Comparison of ENCODE assay signal across 8 cellular contexts in genomic region chr14:99603471-99603933, GRCh38. TPM values are rescaled to one million over a fixed set of nuclear protein-coding genes. Genes with fewer than 3 reads are reported as not detected.
A peak's percentile ranks its signal among the peaks of the same experiment; 100 is the strongest.
DNase-seq lines count a peak whose midpoint lies in the region; ATAC-seq and TF ChIP-seq lines count a peak whose summit lies in the region.

No MANE protein-coding gene starts in this region.

- peak overlapping the region in 6 of 7 donors; percentile 39 to 73 (median 63) for H3K4me3 Mint-ChIP-seq in CD8-positive, alpha-beta memory T cell

- peak overlapping the region; percentile 82 for H3K4me2 ChIP-seq in SK-N-SH

- peaks cover 31% of the 10 kb centered on the region for H3K4me1 ChIP-seq in CD8-positive, alpha-beta memory T cell (ENCODE audit: insufficient read depth, low read length)
- peaks cover 22 to 61% of the 10 kb centered on the region in 2 experiments for H3K4me1 ChIP-seq in SK-N-SH (ENCODE audit: control insufficient read depth in 1 of 2, insufficient read depth in 2 of 2, low read depth in 1 of 2, low read length in 1 of 2)
- H3K4me1 ChIP-seq in liver (ENCODE audit: control insufficient read depth in 4 of 4, insufficient read depth in 4 of 4, low read length in 3 of 4) = peaks cover 25 to 50% (median 33%) of the 10 kb centered on the region in 4 donors

- no peaks in the 10 kb centered on the region for H3K9me2 ChIP-seq in SK-N-SH

- H3K9me3 ChIP-seq in CD8-positive, alpha-beta memory T cell (ENCODE audit: low read length) = no peaks in the 10 kb centered on the region
- no peaks in the 10 kb centered on the region for H3K9me3 ChIP-seq in SK-N-SH
- no peaks in the 10 kb centered on the region for H3K9me3 ChIP-seq in liver (ENCODE audit: control insufficient read depth in 4 of 4, low read length in 3 of 4)

- POLR2A ChIA-PET in CD8-positive, alpha-beta memory T cell (lab: Charles Lee) = interaction anchor here (2.3 to 3.1 kb wide), 3 partner anchors 9 to 123 kb away, joined by 14 to 25 read pairs (median 18); partner anchors contain the start of genes CCNK, CYP46A1 and SETD3
- POLR2A ChIA-PET in SK-N-SH (lab: Yijun Ruan, JAX) = interaction anchor here (1.3 to 3.5 kb wide), 5 partner anchors 12 to 63 kb away, joined by 4 to 19 read pairs (median 7); no protein-coding TSS in a partner anchor

- H3K27me3 Mint-ChIP-seq in CD8-positive, alpha-beta memory T cell = no peaks in the 10 kb centered on the region

- H3K79me2 ChIP-seq in SK-N-SH (ENCODE audit: insufficient read depth) = peaks cover 52% of the 10 kb centered on the region

- ATAC-seq in HG02840 (IDR thresholded peaks at IDR 0.05; ENCODE audit: low FRiP score, unreplicated experiment) = peak; percentile 5

- peaks cover 42% of the 10 kb centered on the region for H4K20me1 ChIP-seq in SK-N-SH (ENCODE audit: insufficient read depth)

- no peak for TF ChIP-seq EP300 in SK-N-SH (IDR thresholded peaks at IDR 0.05; ENCODE audit: borderline replicate concordance in 1 of 2, low read depth in 1 of 2, low read length in 1 of 2)

- H3K4me1 Mint-ChIP-seq in CD8-positive, alpha-beta memory T cell = peaks cover 29 to 38% (median 30%) of the 10 kb centered on the region in 3 donors

- H3K4me3 ChIP-seq in CD8-positive, alpha-beta memory T cell (ENCODE audit: low read length) = no peak overlapping the region
- H3K4me3 ChIP-seq in SK-N-SH (ENCODE audit: low read depth in 2 of 2, low read length in 1 of 2) (peak overlapping the region; percentile 57 to 66), astrocyte of the spinal cord (ENCODE audit: low read depth, low read length) (peak overlapping the region; percentile 35), liver (ENCODE audit: low read depth in 1 of 3, low read length in 3 of 3) (peak overlapping the region; percentile 61 to 87 (median 74))

- TF ChIP-seq RAD21 in SK-N-SH (IDR thresholded peaks at IDR 0.05; ENCODE audit: low read length) (no peak), liver (IDR thresholded peaks at IDR 0.05) (no peak)

- CTCF ChIA-PET in CD8-positive, alpha-beta memory T cell (lab: Charles Lee) = interaction anchor here (0.7 to 1.0 kb wide), 4 partner anchors 8 to 123 kb away, joined by 3 to 5 read pairs (median 4); partner anchors contain the start of genes CCNK and SETD3
- CTCF ChIA-PET in SK-N-SH (lab: Yijun Ruan, JAX) = interaction anchor here (0.6 to 4.9 kb wide), 12 partner anchors 9 to 214 kb away, joined by 3 to 37 read pairs (median 6); no protein-coding TSS in a partner anchor

- in situ Hi-C loops in astrocyte of the spinal cord (cut with HindIII; ENCODE audit: low sequenced_read_pairs) = no loop called here

- peak overlapping the region; percentile 28; the same call in 1 of the 2 replicates for H3K9ac ChIP-seq in SK-N-SH
- H3K9ac ChIP-seq in liver (ENCODE audit: low read depth in 1 of 2, low read length in 2 of 2) = peak overlapping the region in 1 of 2 donors; percentile 24

- H3K36me3 ChIP-seq in CD8-positive, alpha-beta memory T cell (ENCODE audit: insufficient read depth, low read length) = no peaks in the 10 kb centered on the region
- H3K36me3 ChIP-seq in SK-N-SH (replicated peaks in 1 of 2; ENCODE audit: control insufficient read depth in 1 of 2, insufficient read depth in 2 of 2, low read length in 1 of 2) (no peaks in the 10 kb centered on the region), liver (ENCODE audit: control insufficient read depth in 4 of 4, insufficient read depth in 3 of 4, low read depth in 1 of 4, low read length in 3 of 4) (no peaks in the 10 kb centered on the region)

- peaks cover 0 to 2% (median 2%) of the 10 kb centered on the region in 3 donors for H3K36me3 Mint-ChIP-seq in CD8-positive, alpha-beta memory T cell

- peak; percentile 30 to 72 (median 53) for DNase-seq in CD8-positive, alpha-beta memory T cell
- no peak for DNase-seq in SK-N-SH
- peak; percentile 53 for DNase-seq in astrocyte of the spinal cord (ENCODE audit: low read depth, low spot score)
- peak; percentile 30 to 69 (median 55) for DNase-seq in stimulated activated naive CD4-positive, alpha-beta T cell (lab: John Stamatoyannopoulos, UW)
- no peak for DNase-seq in putamen (ENCODE audit: low spot score)
- DNase-seq in NCI-H2196 treated with DMSO at 0.1 percent for 48 hours (lab: John Stamatoyannopoulos, UW; ENCODE audit: unreplicated experiment) = no peak

- H3K9me3 Mint-ChIP-seq in CD8-positive, alpha-beta memory T cell = no peaks in the 10 kb centered on the region

- H3K27ac ChIP-seq in CD8-positive, alpha-beta memory T cell (ENCODE audit: low read depth, low read length) = no peak overlapping the region
- peak overlapping the region in 1 of 2 experiments; percentile 74; a peak in 2 of 4 replicates for H3K27ac ChIP-seq in SK-N-SH (ENCODE audit: low read depth in 2 of 2, low read length in 1 of 2)
- H3K27ac ChIP-seq in liver (ENCODE audit: low read depth in 1 of 2, low read length in 2 of 2) = peak overlapping the region; percentile 97 to 98

- no peaks in the 10 kb centered on the region for H3F3A ChIP-seq in SK-N-SH (replicated peaks; ENCODE audit: insufficient read depth)

- peak overlapping the region in 1 of 8 donors; percentile 50 for H3K27ac Mint-ChIP-seq in CD8-positive, alpha-beta memory T cell

- H2AFZ ChIP-seq in SK-N-SH (ENCODE audit: low read depth) = no peak overlapping the region

- TF ChIP-seq CTCF in SK-N-SH (IDR thresholded peaks at IDR 0.05) (no peak), astrocyte of the spinal cord (IDR thresholded peaks at IDR 0.05; ENCODE audit: low read depth, low read length) (no peak), liver (IDR thresholded peaks at IDR 0.05; ENCODE audit: low read depth, low read length, missing input control) (no peak)

- H3K27me3 ChIP-seq in CD8-positive, alpha-beta memory T cell (ENCODE audit: insufficient read depth, low read length, poor library complexity, severe bottlenecking) = no peaks in the 10 kb centered on the region
- no peaks in the 10 kb centered on the region for H3K27me3 ChIP-seq in SK-N-SH (ENCODE audit: insufficient read depth)
- no peaks in the 10 kb centered on the region for H3K27me3 ChIP-seq in liver (ENCODE audit: control insufficient read depth in 4 of 4, insufficient read depth in 4 of 4, low read length in 3 of 4)

- WGBS in SK-N-SH (ENCODE audit: low lambda C conversion rate) = 27% methylated on average over 3 of the region's 61 CpGs
- WGBS in liver = 9% methylated on average over 61 of the region's 61 CpGs

TF ChIP-seq in SK-N-SH, 30 proteins besides CTCF, POLR2A, EP300 and RAD21:
- TF ChIP-seq RXRA (IDR thresholded peaks at IDR 0.05; ENCODE audit: borderline replicate concordance, low read depth) (no peak), MAX (IDR thresholded peaks at IDR 0.05; ENCODE audit: low read depth) (peak; percentile 82)

TF ChIP-seq in liver, 16 proteins besides CTCF, POLR2A, EP300 and RAD21 (continues in another document):
- TF ChIP-seq MAX (IDR thresholded peaks at IDR 0.05) (no peak), ATF3 (IDR thresholded peaks at IDR 0.05) (no peak), FOXA1 (IDR thresholded peaks at IDR 0.05) (no peak), TAF1 (conservative IDR thresholded peaks at IDR 0.05) (no peak), SP1 (IDR thresholded peaks at IDR 0.05) (no peak), YY1 (IDR thresholded peaks at IDR 0.05) (no peak), RXRA (IDR thresholded peaks at IDR 0.05) (no peak), HNF4A (conservative IDR thresholded peaks at IDR 0.05) (no peak)
- TF ChIP-seq, protein P1, sequence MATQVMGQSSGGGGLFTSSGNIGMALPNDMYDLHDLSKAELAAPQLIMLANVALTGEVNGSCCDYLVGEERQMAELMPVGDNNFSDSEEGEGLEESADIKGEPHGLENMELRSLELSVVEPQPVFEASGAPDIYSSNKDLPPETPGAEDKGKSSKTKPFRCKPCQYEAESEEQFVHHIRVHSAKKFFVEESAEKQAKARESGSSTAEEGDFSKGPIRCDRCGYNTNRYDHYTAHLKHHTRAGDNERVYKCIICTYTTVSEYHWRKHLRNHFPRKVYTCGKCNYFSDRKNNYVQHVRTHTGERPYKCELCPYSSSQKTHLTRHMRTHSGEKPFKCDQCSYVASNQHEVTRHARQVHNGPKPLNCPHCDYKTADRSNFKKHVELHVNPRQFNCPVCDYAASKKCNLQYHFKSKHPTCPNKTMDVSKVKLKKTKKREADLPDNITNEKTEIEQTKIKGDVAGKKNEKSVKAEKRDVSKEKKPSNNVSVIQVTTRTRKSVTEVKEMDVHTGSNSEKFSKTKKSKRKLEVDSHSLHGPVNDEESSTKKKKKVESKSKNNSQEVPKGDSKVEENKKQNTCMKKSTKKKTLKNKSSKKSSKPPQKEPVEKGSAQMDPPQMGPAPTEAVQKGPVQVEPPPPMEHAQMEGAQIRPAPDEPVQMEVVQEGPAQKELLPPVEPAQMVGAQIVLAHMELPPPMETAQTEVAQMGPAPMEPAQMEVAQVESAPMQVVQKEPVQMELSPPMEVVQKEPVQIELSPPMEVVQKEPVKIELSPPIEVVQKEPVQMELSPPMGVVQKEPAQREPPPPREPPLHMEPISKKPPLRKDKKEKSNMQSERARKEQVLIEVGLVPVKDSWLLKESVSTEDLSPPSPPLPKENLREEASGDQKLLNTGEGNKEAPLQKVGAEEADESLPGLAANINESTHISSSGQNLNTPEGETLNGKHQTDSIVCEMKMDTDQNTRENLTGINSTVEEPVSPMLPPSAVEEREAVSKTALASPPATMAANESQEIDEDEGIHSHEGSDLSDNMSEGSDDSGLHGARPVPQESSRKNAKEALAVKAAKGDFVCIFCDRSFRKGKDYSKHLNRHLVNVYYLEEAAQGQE (IDR thresholded peaks at IDR 0.05) = no peak

RNA-seq across cellular contexts. Expression of gene CCDC85C, which starts 0.5 kb away (rescaled TPM):
- 1 to 10 TPM; 4.2 to 5.3 TPM for total RNA-seq in CD8-positive, alpha-beta memory T cell
- polyA plus RNA-seq in CD8-positive, alpha-beta memory T cell = 1.2 TPM
- polyA plus RNA-seq in SK-N-SH (2012; rRNA removed) = 9.6 and 10.6 TPM in 2 replicates
- polyA plus RNA-seq in SK-N-SH (2012; cell fraction: cytosol; rRNA removed) = 5.3 and 8.4 TPM in 2 replicates
- polyA plus RNA-seq in SK-N-SH (2012; cell fraction: nucleus; rRNA removed) = 12.9 and 13.1 TPM in 2 replicates
- 10 to 100 TPM in 1 of 2 donors, 1 to 10 TPM in 1; 7.1 to 12.1 TPM for total RNA-seq in liver
- 10 to 100 TPM in 1 of 2 donors, 1 to 10 TPM in 1; 4.0 to 23.9 TPM for polyA plus RNA-seq in liver

RNA-seq across cellular contexts. Expression of gene HHIPL1, which starts 41.4 kb away (rescaled TPM):
- total RNA-seq in CD8-positive, alpha-beta memory T cell = under 1 TPM in 1 of 2 experiments, not detected in 1; 0.04 TPM
- not detected for polyA plus RNA-seq in CD8-positive, alpha-beta memory T cell
- polyA plus RNA-seq in SK-N-SH (2012; rRNA removed) (0.02 TPM in 2 replicates), liver (under 1 TPM; 0.96 to 0.99 TPM)
- polyA plus RNA-seq in SK-N-SH (2012; cell fraction: cytosol; rRNA removed) = 0.01 and 0.03 TPM in 2 replicates
- 0.01 and 0.05 TPM in 2 replicates for polyA plus RNA-seq in SK-N-SH (2012; cell fraction: nucleus; rRNA removed)
- total RNA-seq in liver = 1 to 10 TPM; 1.0 to 1.7 TPM

Comparison
In these comparisons a context has a peak if more than half of its experiments do, and no peak if none do; other contexts are left out.
1. DNase-seq: peak in CD8-positive, alpha-beta memory T cell (5 of 5), astrocyte of the spinal cord (single experiment) and stimulated activated naive CD4-positive, alpha-beta T cell (6 of 6); none in SK-N-SH (single experiment), putamen (single experiment) and NCI-H2196 treated with DMSO at 0.1 percent for 48 hours (single experiment).